ENCODE assay signal across 1 cellular context in the genomic region with DNA sequence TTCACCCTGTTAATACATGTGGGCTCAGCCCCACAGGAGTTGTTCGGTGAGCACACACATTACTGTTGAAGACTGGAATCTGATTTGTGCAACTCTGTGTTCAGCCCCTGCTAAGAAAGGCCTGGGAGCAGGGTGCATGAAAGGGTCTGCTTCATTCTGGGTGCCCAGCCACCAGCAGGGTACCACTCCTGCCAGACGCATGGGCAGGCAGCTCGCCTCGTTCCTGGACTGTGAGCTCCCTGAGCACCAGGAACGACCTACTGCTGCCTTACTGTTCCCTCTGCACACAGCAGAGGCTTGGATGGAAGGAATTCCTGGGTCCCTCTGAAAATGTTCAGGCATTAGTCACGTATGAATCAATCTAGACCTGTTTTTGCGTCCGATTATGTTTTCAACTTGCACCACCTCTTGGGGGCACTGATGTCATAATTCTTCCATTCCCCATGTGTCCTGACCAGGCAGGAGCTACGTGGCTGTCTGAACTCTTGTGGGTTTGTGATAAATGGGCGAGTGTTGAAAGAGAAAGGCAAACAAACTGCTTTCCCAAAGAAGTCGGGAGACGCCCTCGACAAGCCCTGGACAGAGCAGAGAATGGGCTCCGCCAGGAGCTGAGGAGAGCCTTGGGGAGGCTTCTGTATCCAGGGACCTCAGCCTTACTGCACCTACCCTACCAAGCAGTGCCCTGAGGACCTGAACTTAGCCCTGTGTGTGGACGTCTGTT.
TF ChIP-seq lines count a peak whose summit lies in the region.

No MANE protein-coding gene starts in this region.

TF ChIP-seq in K562, 482 proteins besides CTCF, POLR2A, EP300 and RAD21 (continued from another document and continues in another):
- TF ChIP-seq, protein P1, sequence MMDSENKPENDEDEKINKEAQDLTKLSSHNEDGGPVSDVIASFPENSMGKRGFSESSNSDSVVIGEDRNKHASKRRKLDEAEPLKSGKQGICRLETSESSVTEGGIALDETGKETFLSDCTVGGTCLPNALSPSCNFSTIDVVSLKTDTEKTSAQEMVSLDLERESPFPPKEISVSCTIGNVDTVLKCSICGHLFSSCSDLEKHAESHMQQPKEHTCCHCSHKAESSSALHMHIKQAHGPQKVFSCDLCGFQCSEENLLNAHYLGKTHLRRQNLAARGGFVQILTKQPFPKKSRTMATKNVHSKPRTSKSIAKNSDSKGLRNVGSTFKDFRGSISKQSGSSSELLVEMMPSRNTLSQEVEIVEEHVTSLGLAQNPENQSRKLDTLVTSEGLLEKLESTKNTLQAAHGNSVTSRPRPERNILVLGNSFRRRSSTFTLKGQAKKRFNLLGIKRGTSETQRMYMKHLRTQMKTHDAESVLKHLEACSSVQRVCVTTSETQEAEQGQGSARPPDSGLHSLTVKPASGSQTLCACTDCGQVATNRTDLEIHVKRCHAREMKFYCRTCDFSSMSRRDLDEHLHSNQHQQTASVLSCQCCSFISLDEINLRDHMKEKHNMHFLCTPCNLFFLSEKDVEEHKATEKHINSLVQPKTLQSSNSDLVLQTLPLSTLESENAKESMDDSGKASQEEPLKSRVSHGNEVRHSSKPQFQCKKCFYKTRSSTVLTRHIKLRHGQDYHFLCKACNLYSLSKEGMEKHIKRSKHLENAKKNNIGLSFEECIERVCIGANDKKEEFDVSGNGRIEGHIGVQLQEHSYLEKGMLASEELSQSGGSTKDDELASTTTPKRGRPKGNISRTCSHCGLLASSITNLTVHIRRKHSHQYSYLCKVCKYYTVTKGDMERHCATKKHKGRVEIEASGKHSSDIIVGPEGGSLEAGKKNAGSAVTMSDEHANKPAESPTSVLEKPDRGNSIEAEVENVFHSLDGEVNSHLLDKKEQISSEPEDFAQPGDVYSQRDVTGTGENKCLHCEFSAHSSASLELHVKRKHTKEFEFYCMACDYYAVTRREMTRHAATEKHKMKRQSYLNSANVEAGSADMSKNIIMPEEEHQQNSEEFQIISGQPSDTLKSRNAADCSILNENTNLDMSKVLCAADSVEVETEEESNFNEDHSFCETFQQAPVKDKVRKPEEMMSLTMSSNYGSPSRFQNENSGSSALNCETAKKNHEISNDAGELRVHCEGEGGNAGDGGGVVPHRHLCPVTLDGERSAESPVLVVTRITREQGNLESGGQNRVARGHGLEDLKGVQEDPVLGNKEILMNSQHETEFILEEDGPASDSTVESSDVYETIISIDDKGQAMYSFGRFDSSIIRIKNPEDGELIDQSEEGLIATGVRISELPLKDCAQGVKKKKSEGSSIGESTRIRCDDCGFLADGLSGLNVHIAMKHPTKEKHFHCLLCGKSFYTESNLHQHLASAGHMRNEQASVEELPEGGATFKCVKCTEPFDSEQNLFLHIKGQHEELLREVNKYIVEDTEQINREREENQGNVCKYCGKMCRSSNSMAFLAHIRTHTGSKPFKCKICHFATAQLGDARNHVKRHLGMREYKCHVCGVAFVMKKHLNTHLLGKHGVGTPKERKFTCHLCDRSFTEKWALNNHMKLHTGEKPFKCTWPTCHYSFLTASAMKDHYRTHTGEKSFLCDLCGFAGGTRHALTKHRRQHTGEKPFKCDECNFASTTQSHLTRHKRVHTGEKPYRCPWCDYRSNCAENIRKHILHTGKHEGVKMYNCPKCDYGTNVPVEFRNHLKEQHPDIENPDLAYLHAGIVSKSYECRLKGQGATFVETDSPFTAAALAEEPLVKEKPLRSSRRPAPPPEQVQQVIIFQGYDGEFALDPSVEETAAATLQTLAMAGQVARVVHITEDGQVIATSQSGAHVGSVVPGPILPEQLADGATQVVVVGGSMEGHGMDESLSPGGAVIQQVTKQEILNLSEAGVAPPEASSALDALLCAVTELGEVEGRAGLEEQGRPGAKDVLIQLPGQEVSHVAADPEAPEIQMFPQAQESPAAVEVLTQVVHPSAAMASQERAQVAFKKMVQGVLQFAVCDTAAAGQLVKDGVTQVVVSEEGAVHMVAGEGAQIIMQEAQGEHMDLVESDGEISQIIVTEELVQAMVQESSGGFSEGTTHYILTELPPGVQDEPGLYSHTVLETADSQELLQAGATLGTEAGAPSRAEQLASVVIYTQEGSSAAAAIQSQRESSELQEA (IDR thresholded peaks at IDR 0.05; ENCODE audit: low read depth), result no peak
- TF ChIP-seq RFX1 (IDR thresholded peaks at IDR 0.05) (no peak), IFI16 (CRISPR knock-in tag; IDR thresholded peaks at IDR 0.05) (no peak), TFAM (CRISPR knock-in tag; conservative IDR thresholded peaks at IDR 0.05) (no peak), MITF (IDR thresholded peaks at IDR 0.05) (no peak), XRCC4 (IDR thresholded peaks at IDR 0.05; ENCODE audit: extremely low read depth, insufficient read depth, insufficient read length) (no peak), NFIC (IDR thresholded peaks at IDR 0.05) (no peak), SOX6 (IDR thresholded peaks at IDR 0.05) (peak; percentile 72), ELK3 (CRISPR knock-in tag; IDR thresholded peaks at IDR 0.05) (no peak), THAP7 (CRISPR knock-in tag; IDR thresholded peaks at IDR 0.05) (no peak), HLTF (IDR thresholded peaks at IDR 0.05) (no peak), SPI1 (IDR thresholded peaks at IDR 0.05; ENCODE audit: borderline replicate concordance, low read depth, low read length) (no peak), ZFX (CRISPR knock-in tag; IDR thresholded peaks at IDR 0.05) (no peak), ZNF431 (CRISPR knock-in tag; IDR thresholded peaks at IDR 0.05) (no peak), RBM15 (IDR thresholded peaks at IDR 0.05; ENCODE audit: insufficient read depth, low read length) (no peak), MCM3 (IDR thresholded peaks at IDR 0.05) (no peak), ZBED1 (IDR thresholded peaks at IDR 0.05) (no peak), NR2C1 (IDR thresholded peaks at IDR 0.05) (no peak), NR2C1 (tag; IDR thresholded peaks at IDR 0.05) (peak; percentile 72), HNRNPLL (IDR thresholded peaks at IDR 0.05; ENCODE audit: low read depth, low read length, poor library complexity, severe bottlenecking) (no peak), SNRNP70 (optimal IDR thresholded peaks at IDR 0.05; ENCODE audit: low read depth, low read length) (no peak), ATF1 (CRISPR knock-in tag; IDR thresholded peaks at IDR 0.05) (no peak), ATF1 (tag; IDR thresholded peaks at IDR 0.05) (peak; percentile 83), HDAC6 (IDR thresholded peaks at IDR 0.05; ENCODE audit: low read depth, low read length) (no peak), COPS2 (conservative IDR thresholded peaks at IDR 0.05) (no peak), ID3 (CRISPR knock-in tag; IDR thresholded peaks at IDR 0.05) (no peak), ID3 (tag; IDR thresholded peaks at IDR 0.05) (no peak), ZNF232 (CRISPR knock-in tag; IDR thresholded peaks at IDR 0.05) (no peak; the same call in 1 of the 2 replicates), PHB (CRISPR knock-in tag; IDR thresholded peaks at IDR 0.05) (no peak), ARID3A (IDR thresholded peaks at IDR 0.05; ENCODE audit: borderline replicate concordance, low read depth, low read length) (peak; percentile 84; the same call in 1 of the 2 replicates), ZNF253 (CRISPR knock-in tag; conservative IDR thresholded peaks at IDR 0.05) (no peak), MAZ (CRISPR knock-in tag; conservative IDR thresholded peaks at IDR 0.05 in 1 of 2, IDR thresholded peaks at IDR 0.05 in 1 of 2) (peak; percentile 18 to 82; a peak in 3 of 4 replicates), DPF2 (IDR thresholded peaks at IDR 0.05) (peak; percentile 84), GATAD2B (IDR thresholded peaks at IDR 0.05; ENCODE audit: borderline replicate concordance) (no peak), BRD9 (IDR thresholded peaks at IDR 0.05; ENCODE audit: low read depth, partially characterized antibody) (peak; percentile 90), POLR3G (IDR thresholded peaks at IDR 0.05; ENCODE audit: extremely low read depth, insufficient read length, insufficient replicate concordance) (no peak), PRPF4 (IDR thresholded peaks at IDR 0.05; ENCODE audit: insufficient read depth, low read depth, low read length, poor library complexity, severe bottlenecking) (no peak), ZNF696 (CRISPR knock-in tag; conservative IDR thresholded peaks at IDR 0.05) (no peak), RFX7 (CRISPR knock-in tag; IDR thresholded peaks at IDR 0.05) (no peak), SIRT6 (IDR thresholded peaks at IDR 0.05; ENCODE audit: low read depth, low read length) (no peak)
- TF ChIP-seq, protein P2, sequence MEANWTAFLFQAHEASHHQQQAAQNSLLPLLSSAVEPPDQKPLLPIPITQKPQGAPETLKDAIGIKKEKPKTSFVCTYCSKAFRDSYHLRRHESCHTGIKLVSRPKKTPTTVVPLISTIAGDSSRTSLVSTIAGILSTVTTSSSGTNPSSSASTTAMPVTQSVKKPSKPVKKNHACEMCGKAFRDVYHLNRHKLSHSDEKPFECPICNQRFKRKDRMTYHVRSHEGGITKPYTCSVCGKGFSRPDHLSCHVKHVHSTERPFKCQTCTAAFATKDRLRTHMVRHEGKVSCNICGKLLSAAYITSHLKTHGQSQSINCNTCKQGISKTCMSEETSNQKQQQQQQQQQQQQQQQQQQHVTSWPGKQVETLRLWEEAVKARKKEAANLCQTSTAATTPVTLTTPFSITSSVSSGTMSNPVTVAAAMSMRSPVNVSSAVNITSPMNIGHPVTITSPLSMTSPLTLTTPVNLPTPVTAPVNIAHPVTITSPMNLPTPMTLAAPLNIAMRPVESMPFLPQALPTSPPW (CRISPR knock-in tag; IDR thresholded peaks at IDR 0.05), result 0 out of 2 replicates have a peak, but pooled peaks have one; percentile 35
- TF ChIP-seq, protein P3, sequence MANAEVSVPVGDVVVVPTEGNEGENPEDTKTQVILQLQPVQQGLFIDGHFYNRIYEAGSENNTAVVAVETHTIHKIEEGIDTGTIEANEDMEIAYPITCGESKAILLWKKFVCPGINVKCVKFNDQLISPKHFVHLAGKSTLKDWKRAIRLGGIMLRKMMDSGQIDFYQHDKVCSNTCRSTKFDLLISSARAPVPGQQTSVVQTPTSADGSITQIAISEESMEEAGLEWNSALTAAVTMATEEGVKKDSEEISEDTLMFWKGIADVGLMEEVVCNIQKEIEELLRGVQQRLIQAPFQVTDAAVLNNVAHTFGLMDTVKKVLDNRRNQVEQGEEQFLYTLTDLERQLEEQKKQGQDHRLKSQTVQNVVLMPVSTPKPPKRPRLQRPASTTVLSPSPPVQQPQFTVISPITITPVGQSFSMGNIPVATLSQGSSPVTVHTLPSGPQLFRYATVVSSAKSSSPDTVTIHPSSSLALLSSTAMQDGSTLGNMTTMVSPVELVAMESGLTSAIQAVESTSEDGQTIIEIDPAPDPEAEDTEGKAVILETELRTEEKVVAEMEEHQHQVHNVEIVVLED (CRISPR knock-in tag; IDR thresholded peaks at IDR 0.05), result no peak
- TF ChIP-seq, protein P4, sequence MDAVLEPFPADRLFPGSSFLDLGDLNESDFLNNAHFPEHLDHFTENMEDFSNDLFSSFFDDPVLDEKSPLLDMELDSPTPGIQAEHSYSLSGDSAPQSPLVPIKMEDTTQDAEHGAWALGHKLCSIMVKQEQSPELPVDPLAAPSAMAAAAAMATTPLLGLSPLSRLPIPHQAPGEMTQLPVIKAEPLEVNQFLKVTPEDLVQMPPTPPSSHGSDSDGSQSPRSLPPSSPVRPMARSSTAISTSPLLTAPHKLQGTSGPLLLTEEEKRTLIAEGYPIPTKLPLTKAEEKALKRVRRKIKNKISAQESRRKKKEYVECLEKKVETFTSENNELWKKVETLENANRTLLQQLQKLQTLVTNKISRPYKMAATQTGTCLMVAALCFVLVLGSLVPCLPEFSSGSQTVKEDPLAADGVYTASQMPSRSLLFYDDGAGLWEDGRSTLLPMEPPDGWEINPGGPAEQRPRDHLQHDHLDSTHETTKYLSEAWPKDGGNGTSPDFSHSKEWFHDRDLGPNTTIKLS (IDR thresholded peaks at IDR 0.05; ENCODE audit: borderline replicate concordance, low read depth), result peak; percentile 91
